ENCODE assay signal across 1 cellular context in genomic region chr11:47552581-47553416, GRCh38.
TF ChIP-seq lines count a peak whose summit lies in the region.

CELF1 (minus strand) TSS chr11:47553132; CDS start chr11:47499523, 53,609 bp downstream.

TF ChIP-seq in HepG2, 621 proteins besides CTCF, POLR2A, EP300 and RAD21 (continued from another document and continues in another):
- TF ChIP-seq, protein P1, sequence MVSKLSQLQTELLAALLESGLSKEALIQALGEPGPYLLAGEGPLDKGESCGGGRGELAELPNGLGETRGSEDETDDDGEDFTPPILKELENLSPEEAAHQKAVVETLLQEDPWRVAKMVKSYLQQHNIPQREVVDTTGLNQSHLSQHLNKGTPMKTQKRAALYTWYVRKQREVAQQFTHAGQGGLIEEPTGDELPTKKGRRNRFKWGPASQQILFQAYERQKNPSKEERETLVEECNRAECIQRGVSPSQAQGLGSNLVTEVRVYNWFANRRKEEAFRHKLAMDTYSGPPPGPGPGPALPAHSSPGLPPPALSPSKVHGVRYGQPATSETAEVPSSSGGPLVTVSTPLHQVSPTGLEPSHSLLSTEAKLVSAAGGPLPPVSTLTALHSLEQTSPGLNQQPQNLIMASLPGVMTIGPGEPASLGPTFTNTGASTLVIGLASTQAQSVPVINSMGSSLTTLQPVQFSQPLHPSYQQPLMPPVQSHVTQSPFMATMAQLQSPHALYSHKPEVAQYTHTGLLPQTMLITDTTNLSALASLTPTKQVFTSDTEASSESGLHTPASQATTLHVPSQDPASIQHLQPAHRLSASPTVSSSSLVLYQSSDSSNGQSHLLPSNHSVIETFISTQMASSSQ (IDR thresholded peaks at IDR 0.05; ENCODE audit: low read depth), result no peak
- TF ChIP-seq, protein P1 (CRISPR knock-in tag; IDR thresholded peaks at IDR 0.05; ENCODE audit: borderline replicate concordance), result no peak
- no peak for TF ChIP-seq FIP1L1 (IDR thresholded peaks at IDR 0.05; ENCODE audit: borderline replicate concordance, insufficient read depth, low read depth, low read length)
- peak; percentile 67; the same call in 1 of the 2 replicates for TF ChIP-seq TMF1 (CRISPR knock-in tag; IDR thresholded peaks at IDR 0.05; ENCODE audit: low read depth)
- no peak for TF ChIP-seq ZNF180 (CRISPR knock-in tag; IDR thresholded peaks at IDR 0.05; ENCODE audit: borderline replicate concordance, low read depth)
- TF ChIP-seq TGIF2 (CRISPR knock-in tag; IDR thresholded peaks at IDR 0.05), result no peak
- TF ChIP-seq, protein P2, sequence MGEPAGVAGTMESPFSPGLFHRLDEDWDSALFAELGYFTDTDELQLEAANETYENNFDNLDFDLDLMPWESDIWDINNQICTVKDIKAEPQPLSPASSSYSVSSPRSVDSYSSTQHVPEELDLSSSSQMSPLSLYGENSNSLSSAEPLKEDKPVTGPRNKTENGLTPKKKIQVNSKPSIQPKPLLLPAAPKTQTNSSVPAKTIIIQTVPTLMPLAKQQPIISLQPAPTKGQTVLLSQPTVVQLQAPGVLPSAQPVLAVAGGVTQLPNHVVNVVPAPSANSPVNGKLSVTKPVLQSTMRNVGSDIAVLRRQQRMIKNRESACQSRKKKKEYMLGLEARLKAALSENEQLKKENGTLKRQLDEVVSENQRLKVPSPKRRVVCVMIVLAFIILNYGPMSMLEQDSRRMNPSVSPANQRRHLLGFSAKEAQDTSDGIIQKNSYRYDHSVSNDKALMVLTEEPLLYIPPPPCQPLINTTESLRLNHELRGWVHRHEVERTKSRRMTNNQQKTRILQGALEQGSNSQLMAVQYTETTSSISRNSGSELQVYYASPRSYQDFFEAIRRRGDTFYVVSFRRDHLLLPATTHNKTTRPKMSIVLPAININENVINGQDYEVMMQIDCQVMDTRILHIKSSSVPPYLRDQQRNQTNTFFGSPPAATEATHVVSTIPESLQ (CRISPR knock-in tag; conservative IDR thresholded peaks at IDR 0.05), result no peak
- TF ChIP-seq HNF4G (IDR thresholded peaks at IDR 0.05; ENCODE audit: borderline replicate concordance, low read depth, low read length), result no peak
- peak; percentile 39; the same call in 1 of the 2 replicates for TF ChIP-seq HNF4G (CRISPR knock-in tag; IDR thresholded peaks at IDR 0.05; ENCODE audit: borderline replicate concordance, low read depth)
- TF ChIP-seq ZNF550 (CRISPR knock-in tag; IDR thresholded peaks at IDR 0.05; ENCODE audit: borderline replicate concordance), result 0 out of 2 replicates have a peak, but pooled peaks have one; percentile 79
- TF ChIP-seq ESRRA (CRISPR knock-in tag; IDR thresholded peaks at IDR 0.05; ENCODE audit: low read depth), result peak; percentile 52; the same call in 1 of the 2 replicates
- TF ChIP-seq HHEX (CRISPR knock-in tag; IDR thresholded peaks at IDR 0.05), result no peak
- TF ChIP-seq, protein P3, sequence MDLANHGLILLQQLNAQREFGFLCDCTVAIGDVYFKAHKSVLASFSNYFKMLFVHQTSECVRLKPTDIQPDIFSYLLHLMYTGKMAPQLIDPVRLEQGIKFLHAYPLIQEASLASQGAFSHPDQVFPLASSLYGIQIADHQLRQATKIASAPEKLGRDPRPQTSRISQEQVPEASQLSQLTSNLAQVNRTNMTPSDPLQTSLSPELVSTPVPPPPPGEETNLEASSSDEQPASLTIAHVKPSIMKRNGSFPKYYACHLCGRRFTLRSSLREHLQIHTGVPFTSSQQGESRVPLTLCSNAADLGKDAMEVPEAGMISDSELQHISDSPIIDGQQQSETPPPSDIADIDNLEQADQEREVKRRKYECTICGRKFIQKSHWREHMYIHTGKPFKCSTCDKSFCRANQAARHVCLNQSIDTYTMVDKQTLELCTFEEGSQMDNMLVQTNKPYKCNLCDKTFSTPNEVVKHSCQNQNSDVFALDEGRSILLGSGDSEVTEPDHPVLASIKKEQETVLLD (CRISPR knock-in tag; IDR thresholded peaks at IDR 0.05; ENCODE audit: low read depth), result peak; percentile 98
- TF ChIP-seq SIX1 (CRISPR knock-in tag; IDR thresholded peaks at IDR 0.05; ENCODE audit: borderline replicate concordance), result no peak
- no peak for TF ChIP-seq HMG20B (CRISPR knock-in tag; conservative IDR thresholded peaks at IDR 0.05)
- TF ChIP-seq ZNF496 (CRISPR knock-in tag; IDR thresholded peaks at IDR 0.05; ENCODE audit: insufficient replicate concordance), result no peak
- no peak for TF ChIP-seq TIGD3 (CRISPR knock-in tag; IDR thresholded peaks at IDR 0.05; ENCODE audit: borderline replicate concordance)
- TF ChIP-seq ZNF10 (CRISPR knock-in tag; IDR thresholded peaks at IDR 0.05; ENCODE audit: borderline replicate concordance, low read depth), result no peak
- TF ChIP-seq ETV5 (CRISPR knock-in tag; IDR thresholded peaks at IDR 0.05; ENCODE audit: borderline replicate concordance), result peak; percentile 79
- TF ChIP-seq RFXANK (CRISPR knock-in tag; IDR thresholded peaks at IDR 0.05), result no peak
- no peak; the same call in 1 of the 2 replicates for TF ChIP-seq MTA1 (CRISPR knock-in tag; IDR thresholded peaks at IDR 0.05; ENCODE audit: borderline replicate concordance)
- peak; percentile 80; the same call in 1 of the 2 replicates for TF ChIP-seq ZNF317 (CRISPR knock-in tag; IDR thresholded peaks at IDR 0.05)
- TF ChIP-seq, protein P4, sequence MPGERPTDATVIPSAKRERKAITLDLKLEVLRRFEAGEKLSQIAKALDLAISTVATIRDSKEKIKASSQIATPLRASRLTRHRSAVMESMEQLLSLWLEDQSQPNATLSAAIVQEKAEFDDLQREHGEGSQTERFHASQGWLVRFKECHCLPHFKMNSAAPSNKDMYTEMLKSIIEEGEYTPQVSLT (CRISPR knock-in tag; IDR thresholded peaks at IDR 0.05; ENCODE audit: borderline replicate concordance, low read depth), result no peak
- TF ChIP-seq, protein P5, sequence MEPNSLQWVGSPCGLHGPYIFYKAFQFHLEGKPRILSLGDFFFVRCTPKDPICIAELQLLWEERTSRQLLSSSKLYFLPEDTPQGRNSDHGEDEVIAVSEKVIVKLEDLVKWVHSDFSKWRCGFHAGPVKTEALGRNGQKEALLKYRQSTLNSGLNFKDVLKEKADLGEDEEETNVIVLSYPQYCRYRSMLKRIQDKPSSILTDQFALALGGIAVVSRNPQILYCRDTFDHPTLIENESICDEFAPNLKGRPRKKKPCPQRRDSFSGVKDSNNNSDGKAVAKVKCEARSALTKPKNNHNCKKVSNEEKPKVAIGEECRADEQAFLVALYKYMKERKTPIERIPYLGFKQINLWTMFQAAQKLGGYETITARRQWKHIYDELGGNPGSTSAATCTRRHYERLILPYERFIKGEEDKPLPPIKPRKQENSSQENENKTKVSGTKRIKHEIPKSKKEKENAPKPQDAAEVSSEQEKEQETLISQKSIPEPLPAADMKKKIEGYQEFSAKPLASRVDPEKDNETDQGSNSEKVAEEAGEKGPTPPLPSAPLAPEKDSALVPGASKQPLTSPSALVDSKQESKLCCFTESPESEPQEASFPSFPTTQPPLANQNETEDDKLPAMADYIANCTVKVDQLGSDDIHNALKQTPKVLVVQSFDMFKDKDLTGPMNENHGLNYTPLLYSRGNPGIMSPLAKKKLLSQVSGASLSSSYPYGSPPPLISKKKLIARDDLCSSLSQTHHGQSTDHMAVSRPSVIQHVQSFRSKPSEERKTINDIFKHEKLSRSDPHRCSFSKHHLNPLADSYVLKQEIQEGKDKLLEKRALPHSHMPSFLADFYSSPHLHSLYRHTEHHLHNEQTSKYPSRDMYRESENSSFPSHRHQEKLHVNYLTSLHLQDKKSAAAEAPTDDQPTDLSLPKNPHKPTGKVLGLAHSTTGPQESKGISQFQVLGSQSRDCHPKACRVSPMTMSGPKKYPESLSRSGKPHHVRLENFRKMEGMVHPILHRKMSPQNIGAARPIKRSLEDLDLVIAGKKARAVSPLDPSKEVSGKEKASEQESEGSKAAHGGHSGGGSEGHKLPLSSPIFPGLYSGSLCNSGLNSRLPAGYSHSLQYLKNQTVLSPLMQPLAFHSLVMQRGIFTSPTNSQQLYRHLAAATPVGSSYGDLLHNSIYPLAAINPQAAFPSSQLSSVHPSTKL (CRISPR knock-in tag; IDR thresholded peaks at IDR 0.05), result peak; percentile 13; the same call in 1 of the 2 replicates
- no peak for TF ChIP-seq ZNF710 (CRISPR knock-in tag; IDR thresholded peaks at IDR 0.05; ENCODE audit: borderline replicate concordance)
- TF ChIP-seq, protein P6, sequence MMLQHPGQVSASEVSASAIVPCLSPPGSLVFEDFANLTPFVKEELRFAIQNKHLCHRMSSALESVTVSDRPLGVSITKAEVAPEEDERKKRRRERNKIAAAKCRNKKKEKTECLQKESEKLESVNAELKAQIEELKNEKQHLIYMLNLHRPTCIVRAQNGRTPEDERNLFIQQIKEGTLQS (CRISPR knock-in tag; IDR thresholded peaks at IDR 0.05), result no peak
- no peak for TF ChIP-seq ZBTB3 (CRISPR knock-in tag; IDR thresholded peaks at IDR 0.05; ENCODE audit: borderline replicate concordance, low read depth)
- TF ChIP-seq ZFY (CRISPR knock-in tag; IDR thresholded peaks at IDR 0.05), result peak; percentile 88
- peak; percentile 54; the same call in 1 of the 2 replicates for TF ChIP-seq ELF3 (CRISPR knock-in tag; IDR thresholded peaks at IDR 0.05)
- TF ChIP-seq, protein P7, sequence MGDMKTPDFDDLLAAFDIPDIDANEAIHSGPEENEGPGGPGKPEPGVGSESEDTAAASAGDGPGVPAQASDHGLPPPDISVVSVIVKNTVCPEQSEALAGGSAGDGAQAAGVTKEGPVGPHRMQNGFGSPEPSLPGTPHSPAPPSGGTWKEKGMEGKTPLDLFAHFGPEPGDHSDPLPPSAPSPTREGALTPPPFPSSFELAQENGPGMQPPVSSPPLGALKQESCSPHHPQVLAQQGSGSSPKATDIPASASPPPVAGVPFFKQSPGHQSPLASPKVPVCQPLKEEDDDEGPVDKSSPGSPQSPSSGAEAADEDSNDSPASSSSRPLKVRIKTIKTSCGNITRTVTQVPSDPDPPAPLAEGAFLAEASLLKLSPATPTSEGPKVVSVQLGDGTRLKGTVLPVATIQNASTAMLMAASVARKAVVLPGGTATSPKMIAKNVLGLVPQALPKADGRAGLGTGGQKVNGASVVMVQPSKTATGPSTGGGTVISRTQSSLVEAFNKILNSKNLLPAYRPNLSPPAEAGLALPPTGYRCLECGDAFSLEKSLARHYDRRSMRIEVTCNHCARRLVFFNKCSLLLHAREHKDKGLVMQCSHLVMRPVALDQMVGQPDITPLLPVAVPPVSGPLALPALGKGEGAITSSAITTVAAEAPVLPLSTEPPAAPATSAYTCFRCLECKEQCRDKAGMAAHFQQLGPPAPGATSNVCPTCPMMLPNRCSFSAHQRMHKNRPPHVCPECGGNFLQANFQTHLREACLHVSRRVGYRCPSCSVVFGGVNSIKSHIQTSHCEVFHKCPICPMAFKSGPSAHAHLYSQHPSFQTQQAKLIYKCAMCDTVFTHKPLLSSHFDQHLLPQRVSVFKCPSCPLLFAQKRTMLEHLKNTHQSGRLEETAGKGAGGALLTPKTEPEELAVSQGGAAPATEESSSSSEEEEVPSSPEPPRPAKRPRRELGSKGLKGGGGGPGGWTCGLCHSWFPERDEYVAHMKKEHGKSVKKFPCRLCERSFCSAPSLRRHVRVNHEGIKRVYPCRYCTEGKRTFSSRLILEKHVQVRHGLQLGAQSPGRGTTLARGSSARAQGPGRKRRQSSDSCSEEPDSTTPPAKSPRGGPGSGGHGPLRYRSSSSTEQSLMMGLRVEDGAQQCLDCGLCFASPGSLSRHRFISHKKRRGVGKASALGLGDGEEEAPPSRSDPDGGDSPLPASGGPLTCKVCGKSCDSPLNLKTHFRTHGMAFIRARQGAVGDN (CRISPR knock-in tag; IDR thresholded peaks at IDR 0.05), result peak; percentile 90
- no peak; the same call in 1 of the 2 replicates for TF ChIP-seq ZNF326 (CRISPR knock-in tag; IDR thresholded peaks at IDR 0.05; ENCODE audit: borderline replicate concordance)
- TF ChIP-seq PAX8 (CRISPR knock-in tag; IDR thresholded peaks at IDR 0.05; ENCODE audit: borderline replicate concordance), result no peak
- peak; percentile 82 for TF ChIP-seq ZNF782 (CRISPR knock-in tag; IDR thresholded peaks at IDR 0.05; ENCODE audit: borderline replicate concordance)
- no peak for TF ChIP-seq NCOA5 (CRISPR knock-in tag; IDR thresholded peaks at IDR 0.05)
- TF ChIP-seq CBX1 (IDR thresholded peaks at IDR 0.05; ENCODE audit: low read depth), result peak; percentile 63
- peak; percentile 54 for TF ChIP-seq PHF5A (CRISPR knock-in tag; IDR thresholded peaks at IDR 0.05; ENCODE audit: low read depth, unreplicated experiment)
- peak; percentile 79 for TF ChIP-seq SP4 (CRISPR knock-in tag; IDR thresholded peaks at IDR 0.05)
